33 cellular contexts compared by ENCODE assay signal in genomic region chrX:128619490-128619889, GRCh38.
"Had no signal": no experiment of that assay in that cellular context is flagged by ENCODE, and none has a peak within 500 bp of the region (broad histone marks: within the 10 kb centered on the region; RNA-seq: fewer than 3 reads in every experiment).

No MANE protein-coding gene starts in this region.

- H3K4me3 ChIP-seq: ascending aorta, cardiac muscle cell, Peyer's patch, SJSA1 had no signal

- H3K27me3 Mint-ChIP-seq: activated CD4-positive, alpha-beta T cell treated with anti-CD3 and anti-CD28 coated beads for 36 hours; activated CD4-positive, alpha-beta T cell treated with anti-CD3 and anti-CD28 coated beads, Interleukin-2, amount 10 ng/mL, durations not matched to agents 7 days and 5 days; activated naive CD4-positive, alpha-beta T cell treated with anti-CD3 and anti-CD28 coated beads, Interleukin-2, amount 50 U/mL, for 24 hours; activated naive CD8-positive, alpha-beta T cell treated with anti-CD3 and anti-CD28 coated beads, Interleukin-2, amount 10 ng/mL, durations not matched to agents 7 days and 5 days; central memory CD8-positive, alpha-beta T cell had no signal

- H3K4me1 Mint-ChIP-seq: activated CD4-positive, alpha-beta T cell treated with anti-CD3 and anti-CD28 coated beads for 36 hours; activated CD4-positive, alpha-beta T cell treated with anti-CD3 and anti-CD28 coated beads, Interleukin-2, amount 10 ng/mL, durations not matched to agents 7 days and 5 days; activated naive CD4-positive, alpha-beta T cell treated with anti-CD3 and anti-CD28 coated beads, Interleukin-2, amount 50 U/mL, for 24 hours; activated naive CD8-positive, alpha-beta T cell treated with anti-CD3 and anti-CD28 coated beads, Interleukin-2, amount 10 ng/mL, durations not matched to agents 7 days and 5 days; central memory CD8-positive, alpha-beta T cell had no signal

- H3K9me3 Mint-ChIP-seq: activated CD4-positive, alpha-beta T cell treated with anti-CD3 and anti-CD28 coated beads, Interleukin-2, amount 10 ng/mL, durations not matched to agents 7 days and 5 days; activated naive CD4-positive, alpha-beta T cell treated with anti-CD3 and anti-CD28 coated beads, Interleukin-2, amount 50 U/mL, for 24 hours; activated naive CD8-positive, alpha-beta T cell treated with anti-CD3 and anti-CD28 coated beads, Interleukin-2, amount 10 ng/mL, durations not matched to agents 7 days and 5 days; activated T-cell treated with anti-CD3 and anti-CD28 coated beads, Interleukin-2, amount 50 U/mL, for 24 hours; activated T-helper 2 cell treated with anti-CD3 and anti-CD28 coated beads, Interferon-gamma antibody, Interleukin-2, Interleukin-4, amounts not matched to agents 10 μg/mL and 5 μg/mL and 100 μg/mL, durations not matched to agents 14 hours and 24 hours and 36 hours; central memory CD8-positive, alpha-beta T cell; T-helper 1 cell treated with Interleukin-12 subunit alpha and Interleukin-12 subunit beta and Interleukin-4 antibody, amounts not matched to agents 30 μg/mL and 1 μg/mL, for 36 hours; T-helper 2 cell treated with Interferon-gamma antibody and Interleukin-4, amounts not matched to agents 5 μg/mL and 100 μg/mL, for 36 hours had no signal

- DNase-seq: activated CD4-positive, alpha-beta T cell treated with anti-CD3 and anti-CD28 coated beads for 36 hours; activated CD4-positive, alpha-beta T cell treated with anti-CD3 and anti-CD28 coated beads, Interleukin-2, amount 10 ng/mL, durations not matched to agents 7 days and 5 days; activated CD4-positive, alpha-beta T cell treated with anti-CD3 and anti-CD28 coated beads, Interleukin-2, amount 50 U/mL, for 48 hours; activated CD8-positive, alpha-beta T cell treated with anti-CD3 and anti-CD28 coated beads, Interleukin-2, amount 10 ng/mL, durations not matched to agents 7 days and 5 days; activated gamma-delta T cell; activated naive CD4-positive, alpha-beta T cell treated with Interleukin-2 at 50 U/mL for 16 hours; activated naive CD8-positive, alpha-beta T cell treated with anti-CD3 and anti-CD28 coated beads, Interleukin-2, amount 10 ng/mL, durations not matched to agents 7 days and 5 days; activated T-cell treated with anti-CD3 and anti-CD28 coated beads, Interleukin-2, amount 50 U/mL, for 24 hours; amygdala; Kasumi-1; MM.1S; MV-4-11; NCI-H1092; NCI-H1436 treated with DMSO at 0.1 percent for 48 hours; NCI-H1694 treated with DMSO at 0.1 percent for 48 hours; NCI-H2029; NCI-H2107; NCI-H2171; NCI-H510A; NCI-H526; PC-3; Peyer's patch; RPMI8226; SHP77 treated with DMSO at 0.1 percent for 48 hours; SK-N-SH had no signal

- H3K9me3 ChIP-seq: ascending aorta, Peyer's patch, SJSA1, SK-N-SH had no signal

- H3K27me3 ChIP-seq: ascending aorta, cardiac muscle cell, Peyer's patch, SJSA1 had no signal

- H3K36me3 Mint-ChIP-seq: activated naive CD4-positive, alpha-beta T cell treated with anti-CD3 and anti-CD28 coated beads, Interleukin-2, amount 50 U/mL, for 24 hours; activated naive CD8-positive, alpha-beta T cell treated with anti-CD3 and anti-CD28 coated beads, Interleukin-2, amount 10 ng/mL, durations not matched to agents 7 days and 5 days had no signal

- H3K4me3 Mint-ChIP-seq: activated CD4-positive, alpha-beta T cell treated with anti-CD3 and anti-CD28 coated beads for 36 hours; activated CD4-positive, alpha-beta T cell treated with anti-CD3 and anti-CD28 coated beads, Interleukin-2, amount 10 ng/mL, durations not matched to agents 7 days and 5 days; activated CD8-positive, alpha-beta T cell treated with anti-CD3 and anti-CD28 coated beads, Interleukin-2, amount 10 ng/mL, durations not matched to agents 7 days and 5 days; activated naive CD4-positive, alpha-beta T cell treated with anti-CD3 and anti-CD28 coated beads, Interleukin-2, amount 50 U/mL, for 24 hours; activated naive CD8-positive, alpha-beta T cell treated with anti-CD3 and anti-CD28 coated beads, Interleukin-2, amount 10 ng/mL, durations not matched to agents 7 days and 5 days; activated T-cell treated with anti-CD3 and anti-CD28 coated beads, Interleukin-2, amount 50 U/mL, for 24 hours; central memory CD8-positive, alpha-beta T cell; T-helper 1 cell treated with Interleukin-12 subunit alpha and Interleukin-12 subunit beta and Interleukin-4 antibody, amounts not matched to agents 30 μg/mL and 1 μg/mL, for 36 hours; T-helper 2 cell treated with Interferon-gamma antibody and Interleukin-4, amounts not matched to agents 5 μg/mL and 100 μg/mL, for 36 hours had no signal

- H3K27ac Mint-ChIP-seq: activated CD4-positive, alpha-beta T cell treated with anti-CD3 and anti-CD28 coated beads for 36 hours; activated CD4-positive, alpha-beta T cell treated with anti-CD3 and anti-CD28 coated beads, Interleukin-2, amount 10 ng/mL, durations not matched to agents 7 days and 5 days; activated CD8-positive, alpha-beta T cell treated with anti-CD3 and anti-CD28 coated beads, Interleukin-2, amount 10 ng/mL, durations not matched to agents 7 days and 5 days; activated naive CD4-positive, alpha-beta T cell treated with anti-CD3 and anti-CD28 coated beads, Interleukin-2, amount 50 U/mL, for 24 hours; activated naive CD8-positive, alpha-beta T cell treated with anti-CD3 and anti-CD28 coated beads, Interleukin-2, amount 10 ng/mL, durations not matched to agents 7 days and 5 days; activated T-cell treated with anti-CD3 and anti-CD28 coated beads, Interleukin-2, amount 50 U/mL, for 24 hours; activated T-helper 2 cell treated with anti-CD3 and anti-CD28 coated beads, Interferon-gamma antibody, Interleukin-2, Interleukin-4, amounts not matched to agents 10 μg/mL and 5 μg/mL and 100 μg/mL, durations not matched to agents 14 hours and 24 hours and 36 hours; T-helper 1 cell treated with Interleukin-12 subunit alpha and Interleukin-12 subunit beta and Interleukin-4 antibody, amounts not matched to agents 30 μg/mL and 1 μg/mL, for 36 hours; T-helper 2 cell treated with Interferon-gamma antibody and Interleukin-4, amounts not matched to agents 5 μg/mL and 100 μg/mL, for 36 hours had no signal

- H3K9me2 ChIP-seq: SK-N-SH had no signal

- H3K4me1 ChIP-seq: ascending aorta, Peyer's patch, SJSA1 had no signal

- H3K27ac ChIP-seq: ascending aorta, cardiac muscle cell, Peyer's patch, SJSA1 had no signal

- H3K9ac ChIP-seq: SK-N-SH had no signal

- H3K36me3 ChIP-seq: ascending aorta, cardiac muscle cell, Peyer's patch, SJSA1 had no signal

- H3K4me2 ChIP-seq: SK-N-SH had no signal
